Comparison of ENCODE assay signal across 1 cellular context in genomic region chr10:132590094-132590751, GRCh38.
TF ChIP-seq lines count a peak whose summit lies in the region.

No MANE protein-coding gene starts in this region.

TF ChIP-seq in H1, 55 proteins besides CTCF, POLR2A, EP300 and RAD21:
- TF ChIP-seq SP1 (IDR thresholded peaks at IDR 0.05; ENCODE audit: low read depth, low read length) (no peak), ATF3 (IDR thresholded peaks at IDR 0.05; ENCODE audit: insufficient read depth, low read depth, low read length) (no peak), KDM4A (IDR thresholded peaks at IDR 0.05; ENCODE audit: low read depth, low read length, severe bottlenecking) (no peak), SUZ12 (IDR thresholded peaks at IDR 0.05; ENCODE audit: low read length) (no peak), ASH2L (IDR thresholded peaks at IDR 0.05; ENCODE audit: low read length) (no peak)
TF ChIP-seq in H1: peak in this region for 0.
